Comparison of ENCODE assay signal across 11 cellular contexts in genomic region chr20:50385733-50386640, GRCh38.
DNase-seq lines count a peak whose midpoint lies in the region; ATAC-seq and TF ChIP-seq lines count a peak whose summit lies in the region.
"Had no signal": no experiment of that assay in that cellular context is flagged by ENCODE, and none has a peak within 500 bp of the region (broad histone marks: within the 10 kb centered on the region; RNA-seq: fewer than 3 reads in every experiment).

No MANE protein-coding gene starts in this region.

- POLR2A ChIA-PET in activated CD4-positive, alpha-beta T cell treated with anti-CD3 and anti-CD28 coated beads for 36 hours (lab: Charles Lee) = no interaction called here
- POLR2A ChIA-PET in SK-N-SH (lab: Yijun Ruan, JAX) = no interaction called here

- peak overlapping the region; percentile 58 for H3K27ac Mint-ChIP-seq in activated CD4-positive, alpha-beta T cell treated with anti-CD3 and anti-CD28 coated beads for 36 hours
- H3K27ac Mint-ChIP-seq in activated naive CD4-positive, alpha-beta T cell treated with anti-CD3 and anti-CD28 coated beads, Interleukin-2, amount 50 U/mL, for 72 hours = peak overlapping the region; percentile 41 to 66

- peaks cover 61% of the 10 kb centered on the region for H3K4me1 Mint-ChIP-seq in activated CD4-positive, alpha-beta T cell treated with anti-CD3 and anti-CD28 coated beads for 36 hours

- no peak for TF ChIP-seq EP300 in SK-N-SH (IDR thresholded peaks at IDR 0.05; ENCODE audit: borderline replicate concordance in 1 of 2, low read depth in 1 of 2, low read length in 1 of 2)

- peaks cover 3% of the 10 kb centered on the region for H3F3A ChIP-seq in SK-N-SH (replicated peaks; ENCODE audit: insufficient read depth)

- TF ChIP-seq RAD21 in SK-N-SH (IDR thresholded peaks at IDR 0.05; ENCODE audit: low read length) = no peak

- CTCF ChIA-PET in activated CD4-positive, alpha-beta T cell treated with anti-CD3 and anti-CD28 coated beads for 36 hours (lab: Charles Lee) = interaction anchor here (0.7 kb wide), 1 partner anchor 207 kb away, joined by 3 read pairs; no protein-coding TSS in a partner anchor
- CTCF ChIA-PET in SK-N-SH (lab: Yijun Ruan, JAX) = interaction anchor here (0.6 to 1.2 kb wide), 2 partner anchors 10 to 79 kb away, joined by 3 read pairs; no protein-coding TSS in a partner anchor

- intact Hi-C loops in activated CD4-positive, alpha-beta T cell treated with anti-CD3 and anti-CD28 coated beads for 36 hours (cut with DNase I, micrococcal nuclease) = loop anchor here (2.0 kb wide), 2 partner anchors 47 to 195 kb away; partner anchors contain the start of gene CEBPB (in 1 of the 2)
- intact Hi-C loops in posterior vena cava (cut with DNase I) = loop anchor here in 1 of 2 donors (10.0 kb wide), 1 partner anchor 91 kb away; no protein-coding TSS in a partner anchor

- no peak overlapping the region for H3K27ac ChIP-seq in SK-N-SH (ENCODE audit: low read depth in 2 of 2, low read length in 1 of 2)

- WGBS in SK-N-SH (ENCODE audit: low lambda C conversion rate) = 87% methylated on average over 22 of the region's 22 CpGs

- no peaks in the 10 kb centered on the region for H4K20me1 ChIP-seq in SK-N-SH (ENCODE audit: insufficient read depth)

- H3K4me3 ChIP-seq in SK-N-SH (ENCODE audit: low read depth in 2 of 2, low read length in 1 of 2) = no peak overlapping the region

- H3K4me1 ChIP-seq in SK-N-SH (ENCODE audit: control insufficient read depth in 1 of 2, insufficient read depth in 2 of 2, low read depth in 1 of 2, low read length in 1 of 2) = no peaks in the 10 kb centered on the region; a peak in 1 of 4 replicates

- H3K79me2 ChIP-seq in SK-N-SH (ENCODE audit: insufficient read depth) = no peaks in the 10 kb centered on the region

- no peak overlapping the region for H2AFZ ChIP-seq in SK-N-SH (ENCODE audit: low read depth)

- peaks cover 6% of the 10 kb centered on the region for H3K27me3 Mint-ChIP-seq in activated CD4-positive, alpha-beta T cell treated with anti-CD3 and anti-CD28 coated beads for 36 hours

- peak; percentile 81 for ATAC-seq in activated CD4-positive, alpha-beta T cell treated with anti-CD3 and anti-CD28 coated beads for 36 hours
- ATAC-seq in activated naive CD4-positive, alpha-beta T cell treated with anti-CD3 and anti-CD28 coated beads, Interleukin-2, amount 50 U/mL, for 72 hours = peak; percentile 89 to 96
- no peak for ATAC-seq in GM19035 (IDR thresholded peaks at IDR 0.05; ENCODE audit: unreplicated experiment)

- no peaks in the 10 kb centered on the region for H3K27me3 ChIP-seq in SK-N-SH (ENCODE audit: insufficient read depth)

- no peaks in the 10 kb centered on the region for H3K9me2 ChIP-seq in SK-N-SH

- H3K36me3 ChIP-seq in SK-N-SH (replicated peaks in 1 of 2; ENCODE audit: control insufficient read depth in 1 of 2, insufficient read depth in 2 of 2, low read length in 1 of 2) = no peaks in the 10 kb centered on the region

- no peak overlapping the region for H3K9ac ChIP-seq in SK-N-SH

- H3K4me2 ChIP-seq in SK-N-SH = no peak overlapping the region

- H3K36me3 Mint-ChIP-seq in activated CD4-positive, alpha-beta T cell treated with anti-CD3 and anti-CD28 coated beads for 36 hours (ENCODE audit: low read depth) = no peaks in the 10 kb centered on the region
- no peaks in the 10 kb centered on the region for H3K36me3 Mint-ChIP-seq in activated naive CD4-positive, alpha-beta T cell treated with anti-CD3 and anti-CD28 coated beads, Interleukin-2, amount 50 U/mL, for 72 hours
- H3K36me3 Mint-ChIP-seq: brain had no signal

- no peak for TF ChIP-seq CTCF in SK-N-SH (IDR thresholded peaks at IDR 0.05)

- peak; percentile 91 for DNase-seq in GDM1 (lab: John Stamatoyannopoulos, UW)
- peak; percentile 71 for DNase-seq in activated CD4-positive, alpha-beta T cell treated with anti-CD3 and anti-CD28 coated beads for 36 hours
- peak; percentile 42 to 89 for DNase-seq in activated naive CD4-positive, alpha-beta T cell treated with anti-CD3 and anti-CD28 coated beads, Interleukin-2, amount 50 U/mL, for 72 hours (ENCODE audit: low spot score in 2 of 2)
- DNase-seq in stimulated activated CD8-positive, alpha-beta memory T cell treated with anti-CD3 and anti-CD28 coated beads, Interleukin-12 subunit alpha, Interleukin-12 subunit beta, amount 100 ng/mL, for 4 hours (ENCODE audit: low read depth) = peak; percentile 49
- no peak for DNase-seq in SK-N-SH
- no peak for DNase-seq in NCI-H748 (lab: John Stamatoyannopoulos, UW; ENCODE audit: unreplicated experiment)
- no peak for DNase-seq in posterior vena cava (ENCODE audit: low spot score)
- DNase-seq: glutamatergic neuron, RPMI8226 had no signal

- H3K9me3 ChIP-seq in SK-N-SH = no peaks in the 10 kb centered on the region

- no peak overlapping the region for H3K4me3 Mint-ChIP-seq in activated CD4-positive, alpha-beta T cell treated with anti-CD3 and anti-CD28 coated beads for 36 hours

- H3K9me3 Mint-ChIP-seq in activated CD4-positive, alpha-beta T cell treated with anti-CD3 and anti-CD28 coated beads for 36 hours (ENCODE audit: low read depth) = no peaks in the 10 kb centered on the region
- H3K9me3 Mint-ChIP-seq in activated naive CD4-positive, alpha-beta T cell treated with anti-CD3 and anti-CD28 coated beads, Interleukin-2, amount 50 U/mL, for 72 hours = peaks cover 0 to 5% of the 10 kb centered on the region in 2 donors

TF ChIP-seq in SK-N-SH, 30 proteins besides CTCF, POLR2A, EP300 and RAD21:
- TF ChIP-seq SIN3A (IDR thresholded peaks at IDR 0.05; ENCODE audit: borderline replicate concordance, low read depth, low read length) (no peak), RXRA (IDR thresholded peaks at IDR 0.05; ENCODE audit: borderline replicate concordance, low read depth) (no peak), GABPA (IDR thresholded peaks at IDR 0.05; ENCODE audit: low read depth) (no peak), FOXM1 (IDR thresholded peaks at IDR 0.05; ENCODE audit: low read depth) (no peak), CHD2 (IDR thresholded peaks at IDR 0.05; ENCODE audit: low read length, partially characterized antibody) (no peak), REST (IDR thresholded peaks at IDR 0.05; ENCODE audit: low read depth, low read length) (no peak), RCOR1 (IDR thresholded peaks at IDR 0.05; ENCODE audit: low read length) (no peak), YY1 (IDR thresholded peaks at IDR 0.05; ENCODE audit: low read depth) (no peak), NFIC (IDR thresholded peaks at IDR 0.05; ENCODE audit: borderline replicate concordance) (no peak)

Comparison
In these comparisons a context has a peak if more than half of its experiments do, and no peak if none do; other contexts are left out.
1. DNase-seq: peak in GDM1 (single experiment), activated CD4-positive, alpha-beta T cell treated with anti-CD3 and anti-CD28 coated beads for 36 hours (single experiment), activated naive CD4-positive, alpha-beta T cell treated with anti-CD3 and anti-CD28 coated beads, Interleukin-2, amount 50 U/mL, for 72 hours (2 of 2) and stimulated activated CD8-positive, alpha-beta memory T cell treated with anti-CD3 and anti-CD28 coated beads, Interleukin-12 subunit alpha, Interleukin-12 subunit beta, amount 100 ng/mL, for 4 hours (single experiment); none in SK-N-SH (single experiment), NCI-H748 (single experiment) and posterior vena cava (single experiment).